25 cellular contexts compared by ENCODE assay signal in genomic region chr20:59567585-59568508, GRCh38. TPM values are rescaled to one million over a fixed set of nuclear protein-coding genes. Genes with fewer than 3 reads are reported as not detected.
"Had no signal": no experiment of that assay in that cellular context is flagged by ENCODE, and none has a peak within 500 bp of the region (broad histone marks: within the 10 kb centered on the region; RNA-seq: fewer than 3 reads in every experiment).

No MANE protein-coding gene starts in this region.

- H3K9me3 Mint-ChIP-seq: nephron had no signal

- DNase-seq: cortex of kidney; dorsolateral prefrontal cortex; effector CD8-positive, alpha-beta T cell; foreskin melanocyte; head of caudate nucleus; left colon; left ventricle myocardium superior; mesenchymal stem cell; naive B cell; psoas muscle; retina; stimulated activated CD4-positive, alpha-beta T cell treated with anti-CD3 and anti-CD28 coated beads, Interleukin-15, amount 100 ng/mL, for 24 hours; stimulated activated CD4-positive, alpha-beta T cell treated with anti-CD3 and anti-CD28 coated beads, Interleukin-1b, Interleukin-23, amount 100 ng/mL, for 48 hours; stimulated activated CD4-positive, alpha-beta T cell treated with anti-CD3 and anti-CD28 coated beads, Interleukin-4, amount 100 ng/mL, for 24 hours; stimulated activated naive CD4-positive, alpha-beta T cell; transverse colon had no signal

- H3K9me3 ChIP-seq: neutrophil, psoas muscle, right lobe of liver, stomach, thoracic aorta, transverse colon had no signal

- H3K4me3 Mint-ChIP-seq: nephron had no signal

- H2AFZ ChIP-seq: hepatocyte had no signal

- H3K4me3 ChIP-seq: dorsolateral prefrontal cortex, hepatocyte, lung, psoas muscle, right lobe of liver, stomach, thoracic aorta, transverse colon had no signal

- H3K36me3 ChIP-seq: neutrophil, right lobe of liver, stomach, thoracic aorta, transverse colon had no signal

- H3K79me2 ChIP-seq: hepatocyte had no signal

- H3K27ac Mint-ChIP-seq: nephron had no signal

- H3K27ac ChIP-seq: dorsolateral prefrontal cortex, hepatocyte, neutrophil, psoas muscle, right lobe of liver, stomach, thoracic aorta, transverse colon had no signal

- H3K4me2 ChIP-seq: hepatocyte had no signal

RNA-seq across cellular contexts. Expression of gene PHACTR3, which starts 36.5 kb away (rescaled TPM):
- total RNA-seq: kidney epithelial cell, osteoblast, thoracic aorta had no signal
